9 cellular contexts compared by ENCODE assay signal in the genomic region with DNA sequence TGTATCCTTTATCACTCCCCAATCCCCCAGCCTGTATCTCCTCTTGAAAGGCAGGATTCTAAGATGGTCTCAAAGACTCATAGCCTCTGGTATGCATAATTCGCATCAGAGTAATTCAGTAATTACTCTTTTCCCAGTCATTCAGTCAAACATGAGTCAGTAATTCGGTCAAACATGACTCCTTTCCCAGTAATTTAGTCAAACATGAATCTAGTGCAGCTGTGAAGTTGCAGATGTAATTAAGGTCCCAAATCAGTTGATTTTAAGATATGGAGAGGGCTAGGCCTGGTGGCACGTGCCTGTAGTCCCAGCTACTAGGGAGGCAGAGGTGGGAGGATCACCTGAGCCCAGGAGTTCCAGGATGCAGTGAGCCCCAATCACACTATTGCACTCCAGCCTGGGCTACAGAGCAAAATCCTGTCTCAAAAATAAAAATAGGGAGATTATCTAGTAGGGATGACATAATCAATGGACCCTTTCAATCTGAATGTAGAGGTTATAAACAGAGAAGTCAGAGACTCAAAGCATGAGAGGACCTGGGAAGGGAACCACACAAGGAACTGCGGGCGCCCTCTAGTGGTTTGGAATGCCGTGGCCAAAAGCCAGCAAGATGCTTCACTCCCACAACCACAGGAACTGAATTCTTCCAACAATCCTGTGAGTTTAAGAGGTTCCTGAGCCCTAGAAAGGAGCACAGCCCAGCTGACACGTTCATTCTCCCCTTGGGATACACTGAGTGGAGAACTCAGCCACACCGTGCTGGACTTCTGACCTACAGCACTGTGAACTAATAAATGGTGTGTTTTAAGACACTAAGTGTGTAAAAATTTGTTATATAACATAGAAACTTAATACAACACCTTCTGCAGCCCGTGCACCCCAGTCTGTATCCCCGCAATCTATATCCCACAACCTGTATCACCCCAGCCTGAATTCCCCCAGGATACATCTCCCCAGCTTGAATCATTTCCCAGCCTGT. TPM values are rescaled to one million over a fixed set of nuclear protein-coding genes. Genes with fewer than 3 reads are reported as not detected.
DNase-seq lines count a peak whose midpoint lies in the region; ATAC-seq, FAIRE-seq and TF ChIP-seq lines count a peak whose summit lies in the region.
"Had no signal": no experiment of that assay in that cellular context is flagged by ENCODE, and none has a peak within 500 bp of the region (broad histone marks: within the 10 kb centered on the region; RNA-seq: fewer than 3 reads in every experiment).

No MANE protein-coding gene starts in this region.

- no peaks in the 10 kb centered on the region for H3K9me3 Mint-ChIP-seq in activated CD8-positive, alpha-beta memory T cell treated with anti-CD3 and anti-CD28 coated beads, Interleukin-2, amount 10 ng/mL, durations not matched to agents 7 days and 5 days (ENCODE audit: low read depth)

- no peak overlapping the region for H3K9ac ChIP-seq in endothelial cell of umbilical vein (replicated peaks; ENCODE audit: extremely low read depth, insufficient read depth, low read length)

- no peak overlapping the region for H3K27ac Mint-ChIP-seq in activated CD8-positive, alpha-beta memory T cell treated with anti-CD3 and anti-CD28 coated beads, Interleukin-2, amount 10 ng/mL, durations not matched to agents 7 days and 5 days

- no peaks in the 10 kb centered on the region for H3K4me1 ChIP-seq in endothelial cell of umbilical vein (ENCODE audit: control insufficient read depth, extremely low read depth, insufficient read depth, low read length)

- H4K20me1 ChIP-seq in endothelial cell of umbilical vein (replicated peaks; ENCODE audit: control insufficient read depth, extremely low read depth, insufficient read depth, low read length) = no peaks in the 10 kb centered on the region

- ATAC-seq in activated CD8-positive, alpha-beta memory T cell treated with anti-CD3 and anti-CD28 coated beads, Interleukin-2, amount 10 ng/mL, durations not matched to agents 7 days and 5 days = peak; percentile 62
- no peak for ATAC-seq in HG03521 (IDR thresholded peaks at IDR 0.05; ENCODE audit: unreplicated experiment)

- no peak overlapping the region for H3K4me3 ChIP-seq in endothelial cell of umbilical vein (replicated peaks in 1 of 3; ENCODE audit: insufficient read depth in 1 of 3, low read depth in 1 of 3, low read length in 3 of 3)

- H3K4me3 Mint-ChIP-seq in activated CD8-positive, alpha-beta memory T cell treated with anti-CD3 and anti-CD28 coated beads, Interleukin-2, amount 10 ng/mL, durations not matched to agents 7 days and 5 days = no peak overlapping the region

- POLR2A ChIA-PET in endothelial cell of umbilical vein (lab: Charles Lee) = no interaction called here

- BruUV-seq in endothelial cell of umbilical vein (replicated peaks; lab: Mats Ljungman, UMichigan) = no TSS peak

- no peaks in the 10 kb centered on the region for H3K79me2 ChIP-seq in endothelial cell of umbilical vein (ENCODE audit: control insufficient read depth, insufficient read depth, low read length)

- intact Hi-C loops in endothelial cell of umbilical vein (cut with micrococcal nuclease) = loop anchor here (1.0 kb wide), 1 partner anchor 58 kb away; no protein-coding TSS in a partner anchor

- H3K9me1 ChIP-seq in endothelial cell of umbilical vein (replicated peaks; ENCODE audit: control insufficient read depth, extremely low read depth, insufficient read depth, low read length) = no peaks in the 10 kb centered on the region

- H3K27ac ChIP-seq in endothelial cell of umbilical vein (ENCODE audit: insufficient read depth, low read depth, low read length) = no peak overlapping the region

- TF ChIP-seq CTCF in GM10266 (IDR thresholded peaks at IDR 0.05; ENCODE audit: control insufficient read depth, insufficient read depth, low read depth, missing control alignments) = peak; percentile 95
- TF ChIP-seq CTCF in endothelial cell of umbilical vein (IDR thresholded peaks at IDR 0.05; ENCODE audit: extremely low read depth in 1 of 2, insufficient read depth in 1 of 2, low read depth in 1 of 2, low read length in 2 of 2) = peak; percentile 79 to 92

- CTCF ChIA-PET in activated CD8-positive, alpha-beta memory T cell treated with anti-CD3 and anti-CD28 coated beads, Interleukin-2, amount 10 ng/mL, durations not matched to agents 7 days and 5 days (lab: Charles Lee) = interaction anchor here (0.6 to 1.8 kb wide), 6 partner anchors 14 to 229 kb away, joined by 3 to 6 read pairs (median 3); a partner anchor contains a TSS
- CTCF ChIA-PET in endothelial cell of umbilical vein (lab: Charles Lee) = interaction anchor here (0.7 to 7.0 kb wide), 7 partner anchors 9 to 474 kb away, joined by 3 to 93 read pairs (median 4); a partner anchor contains a TSS

- peak; percentile 67 for DNase-seq in GM10266 (ENCODE audit: extremely low spot score)
- DNase-seq in HuH-7.5 (ENCODE audit: low spot score) = peak; percentile 59
- peak; percentile 28 for DNase-seq in NOMO-1 treated with dmso at 0.1 percent for 144 hours (lab: John Stamatoyannopoulos, UW; ENCODE audit: unreplicated experiment)
- DNase-seq in activated CD8-positive, alpha-beta memory T cell treated with anti-CD3 and anti-CD28 coated beads, Interleukin-2, amount 10 ng/mL, durations not matched to agents 7 days and 5 days = peak; percentile 80
- peak; percentile 67 for DNase-seq in endothelial cell of umbilical vein (ENCODE audit: low read depth, low spot score)
- DNase-seq in mucosa of gallbladder (ENCODE audit: low spot score) = peak; percentile 82
- peak; percentile 92 for DNase-seq in stimulated activated CD8-positive, alpha-beta memory T cell treated with anti-CD3 and anti-CD28 coated beads, Interleukin-4, amount 100 ng/mL, for 48 hours

- no peaks in the 10 kb centered on the region for H3K36me3 Mint-ChIP-seq in activated CD8-positive, alpha-beta memory T cell treated with anti-CD3 and anti-CD28 coated beads, Interleukin-2, amount 10 ng/mL, durations not matched to agents 7 days and 5 days

- TF ChIP-seq POLR2A in endothelial cell of umbilical vein (IDR thresholded peaks at IDR 0.05; ENCODE audit: low read depth, low read length) = no peak

- no peak overlapping the region for H2AFZ ChIP-seq in endothelial cell of umbilical vein (ENCODE audit: low read depth, low read length)

- no peaks in the 10 kb centered on the region for H3K9me3 ChIP-seq in endothelial cell of umbilical vein (replicated peaks; ENCODE audit: control insufficient read depth, insufficient read depth, low read length)

- FAIRE-seq in endothelial cell of umbilical vein (lab: Jason Lieb, UNC) = peak; percentile 78
- FAIRE-seq: islet of Langerhans had no signal

- H3K36me3 ChIP-seq in endothelial cell of umbilical vein (ENCODE audit: control insufficient read depth in 2 of 2, extremely low read depth in 1 of 2, insufficient read depth in 2 of 2, low read length in 2 of 2) = no peaks in the 10 kb centered on the region

- H3K27me3 Mint-ChIP-seq in activated CD8-positive, alpha-beta memory T cell treated with anti-CD3 and anti-CD28 coated beads, Interleukin-2, amount 10 ng/mL, durations not matched to agents 7 days and 5 days = peaks cover 10% of the 10 kb centered on the region

- dilution Hi-C loops in endothelial cell of umbilical vein (cut with MboI; ENCODE audit: extremely low pct_ligation_motif_present, low sequenced_read_pairs) = no loop called here

- no peak overlapping the region for H3K4me2 ChIP-seq in endothelial cell of umbilical vein (ENCODE audit: insufficient read depth, low read length)

- H3K27me3 ChIP-seq in endothelial cell of umbilical vein (ENCODE audit: control insufficient read depth in 2 of 2, insufficient read depth in 2 of 2, low read length in 2 of 2) = peaks cover 2 to 4% of the 10 kb centered on the region in 2 experiments

- peaks cover 8% of the 10 kb centered on the region for H3K4me1 Mint-ChIP-seq in activated CD8-positive, alpha-beta memory T cell treated with anti-CD3 and anti-CD28 coated beads, Interleukin-2, amount 10 ng/mL, durations not matched to agents 7 days and 5 days

TF ChIP-seq in endothelial cell of umbilical vein, 7 proteins besides CTCF, POLR2A, EP300 and RAD21:
- TF ChIP-seq GATA2 (IDR thresholded peaks at IDR 0.05; ENCODE audit: insufficient read depth, insufficient read length, low read depth, low read length) (no peak), EZH2 (IDR thresholded peaks at IDR 0.05; ENCODE audit: borderline replicate concordance, low read depth, low read length, severe bottlenecking) (no peak)
TF ChIP-seq in endothelial cell of umbilical vein: peak in this region for 0.

RNA-seq across cellular contexts. Expression of a gene that starts 14.3 kb away (rescaled TPM):
- not detected for total RNA-seq in activated CD8-positive, alpha-beta memory T cell treated with anti-CD3 and anti-CD28 coated beads, Interleukin-2, amount 10 ng/mL, durations not matched to agents 7 days and 5 days
- 2.3 and 3.0 TPM in 2 replicates for total RNA-seq in endothelial cell of umbilical vein
- 1.1 TPM in 2 replicates for polyA plus RNA-seq in endothelial cell of umbilical vein
- 1.4 and 1.5 TPM in 2 replicates for polyA plus RNA-seq in endothelial cell of umbilical vein (2011; cell fraction: cytosol; rRNA removed)
- 0.83 and 1.3 TPM in 2 replicates for polyA plus RNA-seq in endothelial cell of umbilical vein (2011; cell fraction: nucleus; rRNA removed)
- 1.6 and 1.7 TPM in 2 replicates for polyA plus RNA-seq in endothelial cell of umbilical vein (2012)
- 11.2 and 37.0 TPM in 2 replicates for polyA minus RNA-seq in endothelial cell of umbilical vein
- not detected for polyA minus RNA-seq in endothelial cell of umbilical vein (2011; cell fraction: cytosol; rRNA and poly(A)+ RNA removed)
- 9.7 and 32.0 TPM in 2 replicates for polyA minus RNA-seq in endothelial cell of umbilical vein (2011; cell fraction: nucleus; rRNA and poly(A)+ RNA removed)
- total RNA-seq in mucosa of gallbladder = 10.0 TPM

RNA-seq across cellular contexts. Expression of a gene that starts 33.7 kb away (rescaled TPM):
- total RNA-seq in activated CD8-positive, alpha-beta memory T cell treated with anti-CD3 and anti-CD28 coated beads, Interleukin-2, amount 10 ng/mL, durations not matched to agents 7 days and 5 days = 10 to 100 TPM; 36.5 to 40.2 TPM
- 67.3 and 71.4 TPM in 2 replicates for total RNA-seq in endothelial cell of umbilical vein
- 21.6 and 28.6 TPM in 2 replicates for polyA plus RNA-seq in endothelial cell of umbilical vein
- 41.3 and 58.2 TPM in 2 replicates for polyA plus RNA-seq in endothelial cell of umbilical vein (2011; cell fraction: cytosol; rRNA removed)
- polyA plus RNA-seq in endothelial cell of umbilical vein (2011; cell fraction: nucleus; rRNA removed) = 40.7 and 52.2 TPM in 2 replicates
- polyA plus RNA-seq in endothelial cell of umbilical vein (2012) = 53.7 and 83.5 TPM in 2 replicates
- 17.3 and 22.7 TPM in 2 replicates for polyA minus RNA-seq in endothelial cell of umbilical vein
- 15.1 TPM for polyA minus RNA-seq in endothelial cell of umbilical vein (2011; cell fraction: cytosol; rRNA and poly(A)+ RNA removed)
- polyA minus RNA-seq in endothelial cell of umbilical vein (2011; cell fraction: nucleus; rRNA and poly(A)+ RNA removed) = 25.5 and 30.8 TPM in 2 replicates
- total RNA-seq in mucosa of gallbladder = 52.5 TPM

Comparison
In these comparisons a context has a peak if more than half of its experiments do, and no peak if none do; other contexts are left out.
1. DNase-seq: peak in every context shown above with its lines; median percentile 92 in stimulated activated CD8-positive, alpha-beta memory T cell treated with anti-CD3 and anti-CD28 coated beads, Interleukin-4, amount 100 ng/mL, for 48 hours; 82 in mucosa of gallbladder; 80 in activated CD8-positive, alpha-beta memory T cell treated with anti-CD3 and anti-CD28 coated beads, Interleukin-2, amount 10 ng/mL, durations not matched to agents 7 days and 5 days; 67 in GM10266; 67 in endothelial cell of umbilical vein; 59 in HuH-7.5; 28 in NOMO-1 treated with dmso at 0.1 percent for 144 hours.